ENCODE assay signal across 7 cellular contexts in genomic region chr5:76546497-76547102, GRCh38.
DNase-seq lines count a peak whose midpoint lies in the region; ATAC-seq, FAIRE-seq and TF ChIP-seq lines count a peak whose summit lies in the region.

No MANE protein-coding gene starts in this region.

- CTCF ChIA-PET in activated naive CD4-positive, alpha-beta T cell treated with anti-CD3 and anti-CD28 coated beads for 36 hours (lab: Charles Lee), result interaction anchor here (1.0 to 4.7 kb wide), 11 partner anchors 18 to 290 kb away, joined by 3 to 47 read pairs (median 3); partner anchors contain the start of gene IQGAP2

- no peak for DNase-seq in GM12892 (ENCODE audit: insufficient read length)
- peak; percentile 41 for DNase-seq in activated naive CD4-positive, alpha-beta T cell treated with anti-CD3 and anti-CD28 coated beads for 36 hours
- DNase-seq in NK-92 (lab: John Stamatoyannopoulos, UW; ENCODE audit: unreplicated experiment), result no peak
- DNase-seq in SKM-1 (lab: John Stamatoyannopoulos, UW; ENCODE audit: unreplicated experiment), result no peak
- no peak for DNase-seq in HCEC 1CT

- H3K4me3 Mint-ChIP-seq in activated naive CD4-positive, alpha-beta T cell treated with anti-CD3 and anti-CD28 coated beads for 36 hours, result peak overlapping the region; percentile 63

- no peaks in the 10 kb centered on the region for H3K27me3 Mint-ChIP-seq in activated naive CD4-positive, alpha-beta T cell treated with anti-CD3 and anti-CD28 coated beads for 36 hours (ENCODE audit: low read depth)

- no peaks in the 10 kb centered on the region for H3K27me3 ChIP-seq in neutrophil

- H3K4me3 ChIP-seq in neutrophil (ENCODE audit: low read depth in 1 of 2, low read length in 1 of 2), result no peak overlapping the region

- peaks cover 40 to 63% of the 10 kb centered on the region in 2 experiments for H3K4me1 ChIP-seq in neutrophil (ENCODE audit: control insufficient read depth in 1 of 2, insufficient read depth in 1 of 2, low read depth in 1 of 2, low read length in 1 of 2)

- no peak for TF ChIP-seq POLR2A in GM12892 (IDR thresholded peaks at IDR 0.05; ENCODE audit: low read depth, low read length)

- H3K27ac Mint-ChIP-seq in activated naive CD4-positive, alpha-beta T cell treated with anti-CD3 and anti-CD28 coated beads for 36 hours, result peak overlapping the region; percentile 91

- ATAC-seq in HG03342 (IDR thresholded peaks at IDR 0.05; ENCODE audit: unreplicated experiment), result peak; percentile 33

- TF ChIP-seq CTCF in neutrophil (IDR thresholded peaks at IDR 0.05), result no peak

- intact Hi-C loops in activated naive CD4-positive, alpha-beta T cell treated with anti-CD3 and anti-CD28 coated beads for 36 hours (cut with micrococcal nuclease), result loop anchor here (1.0 to 10.0 kb wide), 13 partner anchors 25 to 1210 kb away; partner anchors contain the start of genes CERT1, HMGCR, POC5 and POLK

- H3K9me3 ChIP-seq in neutrophil, result no peaks in the 10 kb centered on the region

- peaks cover 82% of the 10 kb centered on the region for H3K4me1 Mint-ChIP-seq in activated naive CD4-positive, alpha-beta T cell treated with anti-CD3 and anti-CD28 coated beads for 36 hours (ENCODE audit: low read depth)

- H3K27ac ChIP-seq in neutrophil, result peak overlapping the region; percentile 73

- peak; percentile 94 for FAIRE-seq in GM12892 (lab: Jason Lieb, UNC)

- no peaks in the 10 kb centered on the region for H3K9me3 Mint-ChIP-seq in activated naive CD4-positive, alpha-beta T cell treated with anti-CD3 and anti-CD28 coated beads for 36 hours

- H3K36me3 Mint-ChIP-seq in activated naive CD4-positive, alpha-beta T cell treated with anti-CD3 and anti-CD28 coated beads for 36 hours (ENCODE audit: low read depth), result no peaks in the 10 kb centered on the region

- no peaks in the 10 kb centered on the region for H3K36me3 ChIP-seq in neutrophil
